ENCODE assay signal across 1 cellular context in genomic region chr19:4123615-4124568, GRCh38.
TF ChIP-seq lines count a peak whose summit lies in the region.

TSS of gene MAP2K2 (minus strand) at chr19:4124122. CDS start at chr19:4123875, 247 bp downstream.

TF ChIP-seq in K562, 482 proteins besides CTCF, POLR2A, EP300 and RAD21 (continued from another document and continues in another):
- TF ChIP-seq RBBP5 (IDR thresholded peaks at IDR 0.05; ENCODE audit: borderline replicate concordance, insufficient read depth, low read length, poor library complexity, severe bottlenecking), result peak; percentile 83
- TF ChIP-seq KDM5B (IDR thresholded peaks at IDR 0.05; ENCODE audit: insufficient replicate concordance, low read depth, low read length), result peak; percentile 95
- no peak for TF ChIP-seq ESRRB (CRISPR knock-in tag; IDR thresholded peaks at IDR 0.05; ENCODE audit: borderline replicate concordance)
- peak; percentile 90 for TF ChIP-seq RBFOX2 (IDR thresholded peaks at IDR 0.05; ENCODE audit: low read depth, low read length)
- TF ChIP-seq PHB (CRISPR knock-in tag; IDR thresholded peaks at IDR 0.05), result no peak
- no peak for TF ChIP-seq XRCC4 (IDR thresholded peaks at IDR 0.05; ENCODE audit: extremely low read depth, insufficient read depth, insufficient read length)
- no peak for TF ChIP-seq RUNX1 (IDR thresholded peaks at IDR 0.05; ENCODE audit: low read depth)
- TF ChIP-seq ZNF224 (CRISPR knock-in tag; IDR thresholded peaks at IDR 0.05), result no peak
- no peak for TF ChIP-seq PBX2 (CRISPR knock-in tag; IDR thresholded peaks at IDR 0.05; ENCODE audit: low read depth)
- no peak for TF ChIP-seq PBX2 (tag; conservative IDR thresholded peaks at IDR 0.05; ENCODE audit: low read depth)
- peak; percentile 73 for TF ChIP-seq EP400 (IDR thresholded peaks at IDR 0.05)
- TF ChIP-seq ZNF277 (CRISPR knock-in tag; IDR thresholded peaks at IDR 0.05; ENCODE audit: borderline replicate concordance), result no peak
- TF ChIP-seq ZNF12 (CRISPR knock-in tag; IDR thresholded peaks at IDR 0.05), result no peak
- TF ChIP-seq CEBPG (CRISPR knock-in tag; IDR thresholded peaks at IDR 0.05), result no peak
- no peak for TF ChIP-seq CEBPG (tag; conservative IDR thresholded peaks at IDR 0.05 in 1 of 2, IDR thresholded peaks at IDR 0.05 in 1 of 2)
- TF ChIP-seq USF2 (CRISPR knock-in tag; IDR thresholded peaks at IDR 0.05), result no peak
- no peak for TF ChIP-seq ZNF146 (CRISPR knock-in tag; IDR thresholded peaks at IDR 0.05; ENCODE audit: unreplicated experiment)
- no peak for TF ChIP-seq MIER1 (IDR thresholded peaks at IDR 0.05; ENCODE audit: low read depth)
- no peak for TF ChIP-seq SP2 (IDR thresholded peaks at IDR 0.05; ENCODE audit: extremely low read depth, low read depth, low read length, poor library complexity, severe bottlenecking)
- no peak for TF ChIP-seq NCOA1 (IDR thresholded peaks at IDR 0.05; ENCODE audit: low read depth)
- no peak for TF ChIP-seq SFPQ (IDR thresholded peaks at IDR 0.05; ENCODE audit: low read depth, low read length)
- no peak for TF ChIP-seq GABPA (tag; conservative IDR thresholded peaks at IDR 0.05; ENCODE audit: low read depth)
- no peak for TF ChIP-seq E2F8 (IDR thresholded peaks at IDR 0.05; ENCODE audit: low read depth, partially characterized antibody)
- TF ChIP-seq CREB1 (IDR thresholded peaks at IDR 0.05), result no peak
- TF ChIP-seq CREB1 (CRISPR knock-in tag; IDR thresholded peaks at IDR 0.05), result peak; percentile 54; the same call in 1 of the 2 replicates
- TF ChIP-seq NCOR1 (IDR thresholded peaks at IDR 0.05), result no peak
- peak; percentile 83 for TF ChIP-seq MEIS2 (IDR thresholded peaks at IDR 0.05; ENCODE audit: partially characterized antibody)
- peak; percentile 41; the same call in 1 of the 2 replicates for TF ChIP-seq ZBTB7A (IDR thresholded peaks at IDR 0.05; ENCODE audit: borderline replicate concordance, control insufficient read depth, low read depth, low read length)
- TF ChIP-seq MYC (IDR thresholded peaks at IDR 0.05; ENCODE audit: low read depth, low read length), result peak; percentile 87
- TF ChIP-seq MYC (CRISPR knock-in tag; IDR thresholded peaks at IDR 0.05; ENCODE audit: borderline replicate concordance, low read depth), result no peak; the same call in 1 of the 2 replicates
- peak; percentile 69 to 89 for TF ChIP-seq MAZ (CRISPR knock-in tag; conservative IDR thresholded peaks at IDR 0.05 in 1 of 2, IDR thresholded peaks at IDR 0.05 in 1 of 2)
- TF ChIP-seq SIN3B (IDR thresholded peaks at IDR 0.05; ENCODE audit: low read depth), result peak; percentile 70; the same call in 1 of the 2 replicates
- TF ChIP-seq RFX1 (IDR thresholded peaks at IDR 0.05), result no peak
- TF ChIP-seq SRSF7 (optimal IDR thresholded peaks at IDR 0.05; ENCODE audit: low read depth, low read length), result no peak
- no peak for TF ChIP-seq ZNF764 (CRISPR knock-in tag; IDR thresholded peaks at IDR 0.05; ENCODE audit: low read depth)
- TF ChIP-seq SIN3A (IDR thresholded peaks at IDR 0.05; ENCODE audit: borderline replicate concordance in 2 of 2, control insufficient read depth in 1 of 2, low read depth in 2 of 2, low read length in 2 of 2), result peak; percentile 54 to 72; a peak in 1 of 4 replicates
- no peak for TF ChIP-seq MLLT1 (IDR thresholded peaks at IDR 0.05)
- 0 out of 2 replicates have a peak, but pooled peaks have one; percentile 40 for TF ChIP-seq MBD2 (IDR thresholded peaks at IDR 0.05; ENCODE audit: borderline replicate concordance, low read depth)
- no peak for TF ChIP-seq TCF15 (CRISPR knock-in tag; IDR thresholded peaks at IDR 0.05)
- no peak for TF ChIP-seq PYGO2 (tag; IDR thresholded peaks at IDR 0.05)
- TF ChIP-seq ZBTB1 (CRISPR knock-in tag; IDR thresholded peaks at IDR 0.05; ENCODE audit: borderline replicate concordance, low read depth), result no peak
- 0 out of 2 replicates have a peak, but pooled peaks have one; percentile 39 for TF ChIP-seq LCOR (CRISPR knock-in tag; IDR thresholded peaks at IDR 0.05)
- TF ChIP-seq SAFB (IDR thresholded peaks at IDR 0.05; ENCODE audit: borderline replicate concordance, low read depth, low read length), result no peak
- TF ChIP-seq SMAD2 (IDR thresholded peaks at IDR 0.05; ENCODE audit: low read depth, low read length), result no peak
- TF ChIP-seq HDAC1 (IDR thresholded peaks at IDR 0.05), result peak in 1 of 2 experiments; percentile 83; a peak in 2 of 4 replicates
- TF ChIP-seq NR0B1 (IDR thresholded peaks at IDR 0.05; ENCODE audit: partially characterized antibody), result no peak
- TF ChIP-seq ATF7 (IDR thresholded peaks at IDR 0.05), result peak; percentile 37; the same call in 1 of the 2 replicates
- no peak for TF ChIP-seq ZNF584 (CRISPR knock-in tag; IDR thresholded peaks at IDR 0.05; ENCODE audit: low read depth)
- no peak for TF ChIP-seq KLF16 (IDR thresholded peaks at IDR 0.05)
- no peak for TF ChIP-seq U2AF1 (optimal IDR thresholded peaks at IDR 0.05; ENCODE audit: low read depth, low read length)
- peak; percentile 88; the same call in 1 of the 2 replicates for TF ChIP-seq MAFF (IDR thresholded peaks at IDR 0.05; ENCODE audit: low read length)
- TF ChIP-seq PHF8 (IDR thresholded peaks at IDR 0.05; ENCODE audit: borderline replicate concordance, low read length), result peak; percentile 86; the same call in 1 of the 2 replicates
- TF ChIP-seq BRD9 (IDR thresholded peaks at IDR 0.05; ENCODE audit: low read depth, partially characterized antibody), result no peak
- TF ChIP-seq, protein P1, sequence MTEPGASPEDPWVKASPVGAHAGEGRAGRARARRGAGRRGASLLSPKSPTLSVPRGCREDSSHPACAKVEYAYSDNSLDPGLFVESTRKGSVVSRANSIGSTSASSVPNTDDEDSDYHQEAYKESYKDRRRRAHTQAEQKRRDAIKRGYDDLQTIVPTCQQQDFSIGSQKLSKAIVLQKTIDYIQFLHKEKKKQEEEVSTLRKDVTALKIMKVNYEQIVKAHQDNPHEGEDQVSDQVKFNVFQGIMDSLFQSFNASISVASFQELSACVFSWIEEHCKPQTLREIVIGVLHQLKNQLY (CRISPR knock-in tag; conservative IDR thresholded peaks at IDR 0.05), result no peak
- peak in 1 of 2 experiments; percentile 94; a peak in 2 of 4 replicates for TF ChIP-seq NONO (IDR thresholded peaks at IDR 0.05; ENCODE audit: low read depth in 2 of 2, low read length in 1 of 2)
- TF ChIP-seq PHTF2 (CRISPR knock-in tag; IDR thresholded peaks at IDR 0.05), result no peak
